8 cellular contexts compared by ENCODE assay signal in the genomic region with DNA sequence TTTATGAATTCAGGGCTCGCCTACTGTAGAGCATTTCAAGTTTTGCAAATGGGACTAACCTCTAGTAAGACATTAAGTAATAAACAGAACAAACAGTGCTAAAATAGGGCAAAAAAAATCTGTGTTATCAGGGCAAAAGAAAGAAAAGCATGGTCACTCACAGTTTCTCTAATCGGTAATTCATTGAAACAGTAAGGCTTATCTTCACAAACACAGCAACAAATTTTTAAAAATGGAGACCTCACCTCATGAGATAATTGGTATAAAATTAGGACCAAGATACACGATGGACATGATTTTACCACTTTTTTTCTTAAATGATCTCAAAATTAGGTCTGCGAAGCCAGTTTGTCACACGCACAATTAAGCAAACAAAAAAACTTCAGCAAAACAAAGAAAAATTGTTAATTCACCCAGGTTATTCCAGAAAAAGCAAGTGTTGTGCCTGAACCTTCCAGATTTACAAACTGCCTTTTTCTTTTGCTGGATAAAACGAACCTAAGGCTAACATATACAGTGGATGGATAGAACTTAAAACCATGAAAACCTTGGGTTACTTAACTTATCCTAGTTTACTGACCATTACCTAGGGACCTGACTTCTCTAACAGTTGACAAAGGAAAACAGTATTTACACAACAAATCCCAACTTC. TPM values are rescaled to one million over a fixed set of nuclear protein-coding genes. Genes with fewer than 3 reads are reported as not detected.
A peak's percentile ranks its signal among the peaks of the same experiment; 100 is the strongest.
DNase-seq lines count a peak whose midpoint lies in the region; ATAC-seq and TF ChIP-seq lines count a peak whose summit lies in the region.

No MANE protein-coding gene starts in this region.

- H3K79me1 ChIP-seq in neuronal stem cell (ENCODE audit: low read depth, low read length) = peaks cover 7% of the 10 kb centered on the region

- CTCF ChIA-PET in CD8-positive, alpha-beta T cell (lab: Charles Lee) = interaction anchor here (0.8 to 2.9 kb wide), 15 partner anchors 21 to 158 kb away, joined by 3 to 22 read pairs (median 5); no protein-coding TSS in a partner anchor

- no peak overlapping the region for H4K91ac ChIP-seq in neuronal stem cell (ENCODE audit: low read depth, low read length, poor library complexity)

- peak overlapping the region; percentile 96 for H2AFZ ChIP-seq in neuronal stem cell (ENCODE audit: low read length)

- H2AK5ac ChIP-seq in neuronal stem cell (ENCODE audit: low read depth, low read length) = no peak overlapping the region

- H2BK12ac ChIP-seq in neuronal stem cell (ENCODE audit: low read length) = no peak overlapping the region

- H3K4me3 Mint-ChIP-seq in CD8-positive, alpha-beta T cell = peak overlapping the region; percentile 97
- peak overlapping the region; percentile 97 for H3K4me3 Mint-ChIP-seq in endothelial cell (ENCODE audit: unreplicated experiment)

- H2BK5ac ChIP-seq in neuronal stem cell (ENCODE audit: low read length) = no peak overlapping the region

- no peak overlapping the region for H3K4ac ChIP-seq in neuronal stem cell (ENCODE audit: low read length)

- no peak overlapping the region for H3K9ac ChIP-seq in neuronal stem cell (ENCODE audit: low read depth, low read length, poor library complexity)

- H3K9me3 ChIP-seq in CD8-positive, alpha-beta T cell (ENCODE audit: low read length) = no peaks in the 10 kb centered on the region
- no peaks in the 10 kb centered on the region for H3K9me3 ChIP-seq in neuronal stem cell (replicated peaks in 1 of 2; ENCODE audit: control insufficient read depth in 2 of 2, insufficient read depth in 1 of 2, low read depth in 1 of 2, low read length in 2 of 2)

- H2BK15ac ChIP-seq in neuronal stem cell (ENCODE audit: low read length) = no peak overlapping the region

- H3K14ac ChIP-seq in neuronal stem cell (ENCODE audit: low read length) = no peak overlapping the region

- no peak overlapping the region for H3K23ac ChIP-seq in neuronal stem cell (ENCODE audit: low read depth, low read length, poor library complexity)

- intact Hi-C loops in CD8-positive, alpha-beta T cell (cut with DNase I, micrococcal nuclease) = loop anchor here (1.0 to 5.0 kb wide), 8 partner anchors 22 to 656 kb away; a partner anchor contains a TSS

- H3K4me3 ChIP-seq in CD8-positive, alpha-beta T cell (ENCODE audit: low read depth, low read length) = peak overlapping the region; percentile 90
- H3K4me3 ChIP-seq in neuronal stem cell (ENCODE audit: low read length in 2 of 2) = peak overlapping the region; percentile 80 to 92

- H3K36me3 Mint-ChIP-seq in CD8-positive, alpha-beta T cell = peaks cover 45% of the 10 kb centered on the region
- peaks cover 4% of the 10 kb centered on the region for H3K36me3 Mint-ChIP-seq in endothelial cell (ENCODE audit: low read depth, unreplicated experiment)

- peak overlapping the region; percentile 61 for H3K4me2 ChIP-seq in neuronal stem cell (ENCODE audit: insufficient read depth, low read length, poor library complexity, severe bottlenecking)

- no CpG with 5 or more reads among the region's 6 CpGs for WGBS in neuronal stem cell (ENCODE audit: extremely low coverage in 2 of 2, insufficient read length in 2 of 2, insufficient replicate concordance in 1 of 2), 2 donors

- peaks cover 79% of the 10 kb centered on the region for H3K4me1 Mint-ChIP-seq in CD8-positive, alpha-beta T cell (ENCODE audit: low read depth)
- H3K4me1 Mint-ChIP-seq in endothelial cell (ENCODE audit: unreplicated experiment) = peaks cover 25% of the 10 kb centered on the region

- no peaks in the 10 kb centered on the region for H3K27me3 Mint-ChIP-seq in CD8-positive, alpha-beta T cell (ENCODE audit: low read depth)
- peaks cover 7% of the 10 kb centered on the region for H3K27me3 Mint-ChIP-seq in endothelial cell (ENCODE audit: unreplicated experiment)

- H3K18ac ChIP-seq in neuronal stem cell (ENCODE audit: low read length) = no peak overlapping the region

- H3K27me3 ChIP-seq in CD8-positive, alpha-beta T cell (ENCODE audit: insufficient read depth, low read length) = no peaks in the 10 kb centered on the region
- H3K27me3 ChIP-seq in neuronal stem cell (ENCODE audit: control insufficient read depth in 3 of 3, insufficient read depth in 3 of 3, low read depth in 1 of 3, low read length in 3 of 3) = peaks cover 0 to 3% (median 0%) of the 10 kb centered on the region in 3 experiments

- H4K8ac ChIP-seq in neuronal stem cell (ENCODE audit: low read depth, low read length) = no peak overlapping the region

- peaks cover 64% of the 10 kb centered on the region for H3K4me1 ChIP-seq in CD8-positive, alpha-beta T cell (ENCODE audit: insufficient read depth, low read length)
- peaks cover 9 to 16% of the 10 kb centered on the region in 2 donors for H3K4me1 ChIP-seq in neuronal stem cell (ENCODE audit: control insufficient read depth in 2 of 2, insufficient read depth in 1 of 2, low read depth in 1 of 2, low read length in 2 of 2)

- TF ChIP-seq CTCF in CD8-positive, alpha-beta T cell (IDR thresholded peaks at IDR 0.05) = no peak
- no peak for TF ChIP-seq CTCF in endothelial cell (IDR thresholded peaks at IDR 0.05; ENCODE audit: unreplicated experiment)

- ATAC-seq in CD8-positive, alpha-beta T cell = no peak
- ATAC-seq in HG02938 (IDR thresholded peaks at IDR 0.05; ENCODE audit: unreplicated experiment) = no peak

- H3K9me3 Mint-ChIP-seq in CD8-positive, alpha-beta T cell = no peaks in the 10 kb centered on the region
- no peaks in the 10 kb centered on the region for H3K9me3 Mint-ChIP-seq in endothelial cell (ENCODE audit: unreplicated experiment)

- H3K27ac ChIP-seq in CD8-positive, alpha-beta T cell (ENCODE audit: low read depth, low read length) = peak overlapping the region; percentile 85
- no peak overlapping the region for H3K27ac ChIP-seq in neuronal stem cell (replicated peaks; ENCODE audit: low read length)

- DNase-seq in CD8-positive, alpha-beta T cell = no peak
- DNase-seq in OCI-M1 (lab: John Stamatoyannopoulos, UW) (peak; percentile 26), endothelial cell (ENCODE audit: low spot score) (no peak), neuronal stem cell (ENCODE audit: low spot score) (no peak), mucosa of gallbladder (ENCODE audit: low spot score) (no peak), DMS153 (lab: John Stamatoyannopoulos, UW) (no peak)
- DNase-seq in stimulated activated CD4-positive, alpha-beta T cell treated with anti-CD3 and anti-CD28 coated beads, Interleukin-12 subunit alpha, Interleukin-12 subunit beta, amount 100 ng/mL, for 4 hours = no peak

- H2BK120ac ChIP-seq in neuronal stem cell (ENCODE audit: low read depth, low read length) = no peak overlapping the region

- H3K27ac Mint-ChIP-seq in CD8-positive, alpha-beta T cell = peak overlapping the region; percentile 96
- peak overlapping the region; percentile 94 for H3K27ac Mint-ChIP-seq in endothelial cell (ENCODE audit: unreplicated experiment)

- H3K36me3 ChIP-seq in CD8-positive, alpha-beta T cell (ENCODE audit: insufficient read depth, low read length) = peaks cover 10% of the 10 kb centered on the region
- peaks cover 1 to 28% of the 10 kb centered on the region in 2 donors for H3K36me3 ChIP-seq in neuronal stem cell (replicated peaks in 1 of 2; ENCODE audit: control insufficient read depth in 2 of 2, insufficient read depth in 2 of 2, low read length in 2 of 2)

- POLR2A ChIA-PET in CD8-positive, alpha-beta T cell (lab: Charles Lee) = interaction anchor here (0.7 to 2.3 kb wide), 24 partner anchors 11 to 658 kb away, joined by 3 to 21 read pairs (median 4); a partner anchor contains a TSS

RNA-seq across cellular contexts. Expression of a gene that starts 1.4 kb away (rescaled TPM):
- total RNA-seq in CD8-positive, alpha-beta T cell = 100 to 1,000 TPM; 320 to 330 TPM
- total RNA-seq in endothelial cell (ENCODE audit: unreplicated experiment) (142 TPM), mucosa of gallbladder (135 TPM)
- 103 TPM for polyA plus RNA-seq in neuronal stem cell (2013, experiment 1 of 2)
- polyA plus RNA-seq in neuronal stem cell (2013, experiment 2 of 2) = 107 TPM
